ENCODE assay signal across 13 cellular contexts in the genomic region with DNA sequence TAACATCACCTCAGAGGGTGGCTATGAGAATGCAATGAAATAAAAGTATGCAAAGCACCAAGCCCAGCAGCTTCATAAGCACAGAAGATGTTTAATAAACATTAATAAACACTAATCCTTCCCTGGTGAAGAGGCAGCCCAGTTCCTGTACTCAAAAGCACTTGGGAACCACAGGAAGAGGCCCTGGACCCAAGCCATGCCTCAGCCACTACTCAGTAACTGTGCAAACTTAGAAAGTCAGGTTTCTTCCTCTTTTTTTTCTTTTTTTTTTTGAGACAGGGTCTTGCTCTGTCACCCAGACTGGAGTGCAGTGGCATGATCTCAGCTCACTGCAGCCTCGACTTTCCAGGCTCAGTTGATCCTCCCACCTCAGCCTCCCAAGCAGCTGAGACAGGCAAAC. TPM values are rescaled to one million over a fixed set of nuclear protein-coding genes. Genes with fewer than 3 reads are reported as not detected.
DNase-seq lines count a peak whose midpoint lies in the region; ATAC-seq and TF ChIP-seq lines count a peak whose summit lies in the region.
"Had no signal": no experiment of that assay in that cellular context is flagged by ENCODE, and none has a peak within 500 bp of the region (broad histone marks: within the 10 kb centered on the region; RNA-seq: fewer than 3 reads in every experiment).

No MANE protein-coding gene starts in this region.

- TF ChIP-seq CTCF in suprapubic skin (IDR thresholded peaks at IDR 0.05) = no peak

- peaks cover 60 to 71% of the 10 kb centered on the region in 2 donors for H3K4me1 Mint-ChIP-seq in effector memory CD8-positive, alpha-beta T cell (ENCODE audit: low read depth in 2 of 2)

- H3K27ac ChIP-seq in suprapubic skin = no peak overlapping the region

- no peak for TF ChIP-seq EP300 in suprapubic skin (IDR thresholded peaks at IDR 0.05)

- no peaks in the 10 kb centered on the region for H3K27me3 ChIP-seq in suprapubic skin

- H3K4me3 ChIP-seq in suprapubic skin = no peak overlapping the region

- no peaks in the 10 kb centered on the region for H3K36me3 ChIP-seq in suprapubic skin

- no peak for ATAC-seq in activated naive CD4-positive, alpha-beta T cell treated with anti-CD3 and anti-CD28 coated beads, Interleukin-2, amount 50 U/mL, for 72 hours
- no peak for ATAC-seq in effector memory CD8-positive, alpha-beta T cell (replicated peaks)
- ATAC-seq in HG03354 (IDR thresholded peaks at IDR 0.05; ENCODE audit: poor library complexity, severe bottlenecking, unreplicated experiment) = no peak

- TF ChIP-seq POLR2A in suprapubic skin (IDR thresholded peaks at IDR 0.05) = no peak

- peaks cover 78% of the 10 kb centered on the region for H3K4me1 ChIP-seq in suprapubic skin

- H3K9me3 ChIP-seq in suprapubic skin = no peaks in the 10 kb centered on the region

- peaks cover 18 to 61% of the 10 kb centered on the region in 2 donors for H3K36me3 Mint-ChIP-seq in activated naive CD4-positive, alpha-beta T cell treated with anti-CD3 and anti-CD28 coated beads, Interleukin-2, amount 50 U/mL, for 72 hours
- H3K36me3 Mint-ChIP-seq in effector memory CD8-positive, alpha-beta T cell (ENCODE audit: insufficient read depth) = peaks cover 9% of the 10 kb centered on the region

- H3K4me3 Mint-ChIP-seq in effector memory CD8-positive, alpha-beta T cell = peak overlapping the region in 1 of 2 donors; percentile 17

- H3K27me3 Mint-ChIP-seq in effector memory CD8-positive, alpha-beta T cell = no peaks in the 10 kb centered on the region
- H3K27me3 Mint-ChIP-seq: stimulated activated naive CD8-positive, alpha-beta T cell treated with anti-CD3 and anti-CD28 coated beads, Interleukin-15, amount 100 ng/mL, for 72 hours had no signal

- H3K9me3 Mint-ChIP-seq in activated naive CD4-positive, alpha-beta T cell treated with anti-CD3 and anti-CD28 coated beads, Interleukin-2, amount 50 U/mL, for 72 hours = no peaks in the 10 kb centered on the region
- no peaks in the 10 kb centered on the region for H3K9me3 Mint-ChIP-seq in effector memory CD8-positive, alpha-beta T cell
- H3K9me3 Mint-ChIP-seq: stimulated activated naive CD8-positive, alpha-beta T cell treated with anti-CD3 and anti-CD28 coated beads, Interleukin-15, amount 100 ng/mL, for 72 hours had no signal

- no peak for DNase-seq in activated naive CD4-positive, alpha-beta T cell treated with anti-CD3 and anti-CD28 coated beads, Interleukin-2, amount 50 U/mL, for 72 hours (ENCODE audit: low spot score in 2 of 2)
- no peak for DNase-seq in activated naive CD4-positive, alpha-beta T cell treated with anti-CD3 and anti-CD28 coated beads, Interleukin-2, amount 50 U/mL, for 16 hours
- DNase-seq in NOMO-1 treated with dmso at 0.1 percent for 144 hours (lab: John Stamatoyannopoulos, UW; ENCODE audit: unreplicated experiment) = peak; percentile 57
- DNase-seq in effector memory CD8-positive, alpha-beta T cell = no peak
- peak; percentile 34 to 40 for DNase-seq in suprapubic skin (ENCODE audit: low spot score in 2 of 2)
- DNase-seq in T-helper 9 cell = no peak
- DNase-seq in NCI-H748 (lab: John Stamatoyannopoulos, UW; ENCODE audit: unreplicated experiment) = no peak
- DNase-seq: activated CD8-positive, alpha-beta memory T cell treated with anti-CD3 and anti-CD28 coated beads for 24 hours; midbrain; NCI-H1048; small intestine; stimulated activated naive CD8-positive, alpha-beta T cell treated with anti-CD3 and anti-CD28 coated beads, Interleukin-15, amount 100 ng/mL, for 72 hours had no signal

- 63% methylated on average over 1 of the region's 1 CpG for WGBS in suprapubic skin

- H3K27ac Mint-ChIP-seq in activated naive CD4-positive, alpha-beta T cell treated with anti-CD3 and anti-CD28 coated beads, Interleukin-2, amount 50 U/mL, for 72 hours = peak overlapping the region; percentile 45 to 66
- peak overlapping the region; percentile 42 to 75 for H3K27ac Mint-ChIP-seq in effector memory CD8-positive, alpha-beta T cell

RNA-seq across cellular contexts. Expression of gene ARHGAP17, which starts 5.3 kb away (rescaled TPM):
- 10 to 100 TPM; 66.8 to 72.0 TPM for total RNA-seq in activated naive CD4-positive, alpha-beta T cell treated with anti-CD3 and anti-CD28 coated beads, Interleukin-2, amount 50 U/mL, for 72 hours
- total RNA-seq in suprapubic skin = 10 to 100 TPM; 47.5 to 71.4 (median 55.8) TPM

Comparison
In these comparisons a context has a peak if more than half of its experiments do, and no peak if none do; other contexts are left out.
1. DNase-seq: peak in NOMO-1 treated with dmso at 0.1 percent for 144 hours (single experiment) and suprapubic skin (2 of 2); none in activated naive CD4-positive, alpha-beta T cell treated with anti-CD3 and anti-CD28 coated beads, Interleukin-2, amount 50 U/mL, for 72 hours (0 of 2), activated naive CD4-positive, alpha-beta T cell treated with anti-CD3 and anti-CD28 coated beads, Interleukin-2, amount 50 U/mL, for 16 hours (single experiment), effector memory CD8-positive, alpha-beta T cell (0 of 3), T-helper 9 cell (single experiment) and NCI-H748 (single experiment).